In the genomic region with DNA sequence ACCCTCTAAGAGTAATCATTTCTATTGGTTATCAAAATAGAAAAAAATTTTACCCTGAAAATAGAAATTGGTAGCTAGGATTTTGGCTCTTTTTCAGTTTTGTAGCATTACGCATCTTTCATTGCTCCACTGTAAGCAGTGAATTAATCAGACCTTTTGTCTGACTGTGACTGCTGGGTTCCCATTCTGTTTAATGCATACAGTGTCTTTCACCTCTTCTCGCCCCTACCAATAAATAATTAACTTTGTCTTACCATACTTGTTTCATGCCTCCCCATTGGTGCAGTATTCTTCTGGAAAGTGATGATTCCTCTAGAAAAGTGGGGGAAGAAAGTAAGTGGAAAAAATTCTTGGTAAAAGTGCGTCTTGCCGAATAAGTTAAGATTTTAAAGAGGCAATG, we compare ENCODE assay signal across 2 cellular contexts.
TF ChIP-seq lines count a peak whose summit lies in the region.

No MANE protein-coding gene starts in this region.

TF ChIP-seq in HEK293, 187 proteins besides CTCF, POLR2A, EP300 and RAD21 (continued from another document):
- TF ChIP-seq, protein P1, sequence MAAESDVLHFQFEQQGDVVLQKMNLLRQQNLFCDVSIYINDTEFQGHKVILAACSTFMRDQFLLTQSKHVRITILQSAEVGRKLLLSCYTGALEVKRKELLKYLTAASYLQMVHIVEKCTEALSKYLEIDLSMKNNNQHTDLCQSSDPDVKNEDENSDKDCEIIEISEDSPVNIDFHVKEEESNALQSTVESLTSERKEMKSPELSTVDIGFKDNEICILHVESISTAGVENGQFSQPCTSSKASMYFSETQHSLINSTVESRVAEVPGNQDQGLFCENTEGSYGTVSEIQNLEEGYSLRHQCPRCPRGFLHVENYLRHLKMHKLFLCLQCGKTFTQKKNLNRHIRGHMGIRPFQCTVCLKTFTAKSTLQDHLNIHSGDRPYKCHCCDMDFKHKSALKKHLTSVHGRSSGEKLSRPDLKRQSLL (tag by site-specific recombination; IDR thresholded peaks at IDR 0.05) = no peak
- TF ChIP-seq ZNF510 (tag by site-specific recombination; IDR thresholded peaks at IDR 0.05; ENCODE audit: insufficient replicate concordance) = no peak

TF ChIP-seq in WTC11, 78 proteins besides CTCF, POLR2A, EP300 and RAD21 (continued from another document):
- TF ChIP-seq, protein P2, sequence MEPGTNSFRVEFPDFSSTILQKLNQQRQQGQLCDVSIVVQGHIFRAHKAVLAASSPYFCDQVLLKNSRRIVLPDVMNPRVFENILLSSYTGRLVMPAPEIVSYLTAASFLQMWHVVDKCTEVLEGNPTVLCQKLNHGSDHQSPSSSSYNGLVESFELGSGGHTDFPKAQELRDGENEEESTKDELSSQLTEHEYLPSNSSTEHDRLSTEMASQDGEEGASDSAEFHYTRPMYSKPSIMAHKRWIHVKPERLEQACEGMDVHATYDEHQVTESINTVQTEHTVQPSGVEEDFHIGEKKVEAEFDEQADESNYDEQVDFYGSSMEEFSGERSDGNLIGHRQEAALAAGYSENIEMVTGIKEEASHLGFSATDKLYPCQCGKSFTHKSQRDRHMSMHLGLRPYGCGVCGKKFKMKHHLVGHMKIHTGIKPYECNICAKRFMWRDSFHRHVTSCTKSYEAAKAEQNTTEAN (CRISPR knock-in tag; IDR thresholded peaks at IDR 0.05) = no peak
- TF ChIP-seq, protein P3, sequence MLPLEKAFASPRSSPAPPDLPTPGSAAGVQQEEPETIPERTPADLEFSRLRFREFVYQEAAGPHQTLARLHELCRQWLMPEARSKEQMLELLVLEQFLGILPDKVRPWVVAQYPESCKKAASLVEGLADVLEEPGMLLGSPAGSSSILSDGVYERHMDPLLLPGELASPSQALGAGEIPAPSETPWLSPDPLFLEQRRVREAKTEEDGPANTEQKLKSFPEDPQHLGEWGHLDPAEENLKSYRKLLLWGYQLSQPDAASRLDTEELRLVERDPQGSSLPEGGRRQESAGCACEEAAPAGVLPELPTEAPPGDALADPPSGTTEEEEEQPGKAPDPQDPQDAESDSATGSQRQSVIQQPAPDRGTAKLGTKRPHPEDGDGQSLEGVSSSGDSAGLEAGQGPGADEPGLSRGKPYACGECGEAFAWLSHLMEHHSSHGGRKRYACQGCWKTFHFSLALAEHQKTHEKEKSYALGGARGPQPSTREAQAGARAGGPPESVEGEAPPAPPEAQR (CRISPR knock-in tag; IDR thresholded peaks at IDR 0.05) = no peak
- TF ChIP-seq KAT7 (CRISPR knock-in tag; IDR thresholded peaks at IDR 0.05; ENCODE audit: borderline replicate concordance) = no peak
- TF ChIP-seq JUN (CRISPR knock-in tag; IDR thresholded peaks at IDR 0.05) = no peak
